Comparison of ENCODE assay signal across 1 cellular context in genomic region chr4:136818811-136819210, GRCh38.
TF ChIP-seq lines count a peak whose summit lies in the region.

No MANE protein-coding gene starts in this region.

TF ChIP-seq in GM23338, 12 proteins besides CTCF, POLR2A, EP300 and RAD21 (continued from another document):
- TF ChIP-seq ETS1 (IDR thresholded peaks at IDR 0.05) (no peak), POLR2AphosphoS5 (IDR thresholded peaks at IDR 0.05; ENCODE audit: low read depth) (no peak), EZH2 (IDR thresholded peaks at IDR 0.05; ENCODE audit: low read depth, unreplicated experiment) (no peak), CREB1 (CRISPR knock-in tag; IDR thresholded peaks at IDR 0.05; ENCODE audit: low read depth) (no peak), EZH2phosphoT487 (IDR thresholded peaks at IDR 0.05; ENCODE audit: unreplicated experiment) (no peak)
- TF ChIP-seq, protein P1, sequence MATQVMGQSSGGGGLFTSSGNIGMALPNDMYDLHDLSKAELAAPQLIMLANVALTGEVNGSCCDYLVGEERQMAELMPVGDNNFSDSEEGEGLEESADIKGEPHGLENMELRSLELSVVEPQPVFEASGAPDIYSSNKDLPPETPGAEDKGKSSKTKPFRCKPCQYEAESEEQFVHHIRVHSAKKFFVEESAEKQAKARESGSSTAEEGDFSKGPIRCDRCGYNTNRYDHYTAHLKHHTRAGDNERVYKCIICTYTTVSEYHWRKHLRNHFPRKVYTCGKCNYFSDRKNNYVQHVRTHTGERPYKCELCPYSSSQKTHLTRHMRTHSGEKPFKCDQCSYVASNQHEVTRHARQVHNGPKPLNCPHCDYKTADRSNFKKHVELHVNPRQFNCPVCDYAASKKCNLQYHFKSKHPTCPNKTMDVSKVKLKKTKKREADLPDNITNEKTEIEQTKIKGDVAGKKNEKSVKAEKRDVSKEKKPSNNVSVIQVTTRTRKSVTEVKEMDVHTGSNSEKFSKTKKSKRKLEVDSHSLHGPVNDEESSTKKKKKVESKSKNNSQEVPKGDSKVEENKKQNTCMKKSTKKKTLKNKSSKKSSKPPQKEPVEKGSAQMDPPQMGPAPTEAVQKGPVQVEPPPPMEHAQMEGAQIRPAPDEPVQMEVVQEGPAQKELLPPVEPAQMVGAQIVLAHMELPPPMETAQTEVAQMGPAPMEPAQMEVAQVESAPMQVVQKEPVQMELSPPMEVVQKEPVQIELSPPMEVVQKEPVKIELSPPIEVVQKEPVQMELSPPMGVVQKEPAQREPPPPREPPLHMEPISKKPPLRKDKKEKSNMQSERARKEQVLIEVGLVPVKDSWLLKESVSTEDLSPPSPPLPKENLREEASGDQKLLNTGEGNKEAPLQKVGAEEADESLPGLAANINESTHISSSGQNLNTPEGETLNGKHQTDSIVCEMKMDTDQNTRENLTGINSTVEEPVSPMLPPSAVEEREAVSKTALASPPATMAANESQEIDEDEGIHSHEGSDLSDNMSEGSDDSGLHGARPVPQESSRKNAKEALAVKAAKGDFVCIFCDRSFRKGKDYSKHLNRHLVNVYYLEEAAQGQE (IDR thresholded peaks at IDR 0.05; ENCODE audit: unreplicated experiment), result no peak
